In genomic region chr6:136792066-136792944, GRCh38 we compare ENCODE assay signal across 1 cellular context.
TF ChIP-seq lines count a peak whose summit lies in the region.

MAP3K5 (minus strand) TSS chr6:136792477; CDS start chr6:136792157, 320 bp downstream.

TF ChIP-seq in HepG2, 621 proteins besides CTCF, POLR2A, EP300 and RAD21 (continued from another document and continues in another):
- TF ChIP-seq HES4 (CRISPR knock-in tag; IDR thresholded peaks at IDR 0.05; ENCODE audit: borderline replicate concordance) = 0 out of 2 replicates have a peak, but pooled peaks have one; percentile 36
- TF ChIP-seq ZNF569 (CRISPR knock-in tag; IDR thresholded peaks at IDR 0.05; ENCODE audit: borderline replicate concordance) = no peak
- no peak for TF ChIP-seq RARA (CRISPR knock-in tag; IDR thresholded peaks at IDR 0.05)
- no peak for TF ChIP-seq THAP11 (CRISPR knock-in tag; IDR thresholded peaks at IDR 0.05)
- TF ChIP-seq RBM22 (optimal IDR thresholded peaks at IDR 0.05; ENCODE audit: low read length) = no peak
- no peak for TF ChIP-seq MED1 (CRISPR knock-in tag; IDR thresholded peaks at IDR 0.05)
- TF ChIP-seq ZBTB7B (CRISPR knock-in tag; IDR thresholded peaks at IDR 0.05) = peak; percentile 73
- peak; percentile 31; the same call in 1 of the 2 replicates for TF ChIP-seq PHF8 (CRISPR knock-in tag; IDR thresholded peaks at IDR 0.05)
- TF ChIP-seq NCOA5 (CRISPR knock-in tag; IDR thresholded peaks at IDR 0.05) = no peak
- no peak for TF ChIP-seq EHMT2 (IDR thresholded peaks at IDR 0.05; ENCODE audit: borderline replicate concordance, low read depth, low read length)
- TF ChIP-seq TEAD2 (CRISPR knock-in tag; IDR thresholded peaks at IDR 0.05) = no peak
- TF ChIP-seq LCORL (IDR thresholded peaks at IDR 0.05) = no peak
- TF ChIP-seq LCORL (CRISPR knock-in tag; IDR thresholded peaks at IDR 0.05) = no peak; the same call in 1 of the 2 replicates
- TF ChIP-seq ARNT2 (CRISPR knock-in tag; IDR thresholded peaks at IDR 0.05; ENCODE audit: low read depth) = no peak; the same call in 1 of the 2 replicates
- no peak for TF ChIP-seq ZNF558 (CRISPR knock-in tag; IDR thresholded peaks at IDR 0.05; ENCODE audit: borderline replicate concordance)
- TF ChIP-seq SPEN (CRISPR knock-in tag; IDR thresholded peaks at IDR 0.05; ENCODE audit: low read depth) = no peak
- no peak for TF ChIP-seq MXD1 (CRISPR knock-in tag; IDR thresholded peaks at IDR 0.05)
- TF ChIP-seq ZBTB44 (CRISPR knock-in tag; IDR thresholded peaks at IDR 0.05) = no peak
- no peak for TF ChIP-seq THAP8 (CRISPR knock-in tag; IDR thresholded peaks at IDR 0.05; ENCODE audit: borderline replicate concordance)
- TF ChIP-seq MZF1 (CRISPR knock-in tag; IDR thresholded peaks at IDR 0.05; ENCODE audit: borderline replicate concordance) = no peak
- no peak for TF ChIP-seq ZBTB3 (CRISPR knock-in tag; IDR thresholded peaks at IDR 0.05; ENCODE audit: borderline replicate concordance, low read depth)
- TF ChIP-seq ZNF879 (CRISPR knock-in tag; IDR thresholded peaks at IDR 0.05) = no peak
- TF ChIP-seq ETV5 (CRISPR knock-in tag; IDR thresholded peaks at IDR 0.05; ENCODE audit: borderline replicate concordance) = no peak
- TF ChIP-seq NFKBIZ (CRISPR knock-in tag; IDR thresholded peaks at IDR 0.05) = no peak
- TF ChIP-seq ZFYVE20 (CRISPR knock-in tag; IDR thresholded peaks at IDR 0.05; ENCODE audit: borderline replicate concordance, low read depth) = no peak
- 0 out of 2 replicates have a peak, but pooled peaks have one; percentile 26 for TF ChIP-seq DMAP1 (CRISPR knock-in tag; IDR thresholded peaks at IDR 0.05)
- TF ChIP-seq CBX5 (CRISPR knock-in tag; IDR thresholded peaks at IDR 0.05; ENCODE audit: borderline replicate concordance) = peak; percentile 9; the same call in 1 of the 2 replicates
- TF ChIP-seq, protein P1, sequence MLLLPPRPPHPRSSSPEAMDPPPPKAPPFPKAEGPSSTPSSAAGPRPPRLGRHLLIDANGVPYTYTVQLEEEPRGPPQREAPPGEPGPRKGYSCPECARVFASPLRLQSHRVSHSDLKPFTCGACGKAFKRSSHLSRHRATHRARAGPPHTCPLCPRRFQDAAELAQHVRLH (CRISPR knock-in tag; IDR thresholded peaks at IDR 0.05; ENCODE audit: borderline replicate concordance, low read depth) = 0 out of 2 replicates have a peak, but pooled peaks have one; percentile 33
- TF ChIP-seq ZNF276 (CRISPR knock-in tag; IDR thresholded peaks at IDR 0.05; ENCODE audit: low read depth) = no peak
- TF ChIP-seq, protein P2, sequence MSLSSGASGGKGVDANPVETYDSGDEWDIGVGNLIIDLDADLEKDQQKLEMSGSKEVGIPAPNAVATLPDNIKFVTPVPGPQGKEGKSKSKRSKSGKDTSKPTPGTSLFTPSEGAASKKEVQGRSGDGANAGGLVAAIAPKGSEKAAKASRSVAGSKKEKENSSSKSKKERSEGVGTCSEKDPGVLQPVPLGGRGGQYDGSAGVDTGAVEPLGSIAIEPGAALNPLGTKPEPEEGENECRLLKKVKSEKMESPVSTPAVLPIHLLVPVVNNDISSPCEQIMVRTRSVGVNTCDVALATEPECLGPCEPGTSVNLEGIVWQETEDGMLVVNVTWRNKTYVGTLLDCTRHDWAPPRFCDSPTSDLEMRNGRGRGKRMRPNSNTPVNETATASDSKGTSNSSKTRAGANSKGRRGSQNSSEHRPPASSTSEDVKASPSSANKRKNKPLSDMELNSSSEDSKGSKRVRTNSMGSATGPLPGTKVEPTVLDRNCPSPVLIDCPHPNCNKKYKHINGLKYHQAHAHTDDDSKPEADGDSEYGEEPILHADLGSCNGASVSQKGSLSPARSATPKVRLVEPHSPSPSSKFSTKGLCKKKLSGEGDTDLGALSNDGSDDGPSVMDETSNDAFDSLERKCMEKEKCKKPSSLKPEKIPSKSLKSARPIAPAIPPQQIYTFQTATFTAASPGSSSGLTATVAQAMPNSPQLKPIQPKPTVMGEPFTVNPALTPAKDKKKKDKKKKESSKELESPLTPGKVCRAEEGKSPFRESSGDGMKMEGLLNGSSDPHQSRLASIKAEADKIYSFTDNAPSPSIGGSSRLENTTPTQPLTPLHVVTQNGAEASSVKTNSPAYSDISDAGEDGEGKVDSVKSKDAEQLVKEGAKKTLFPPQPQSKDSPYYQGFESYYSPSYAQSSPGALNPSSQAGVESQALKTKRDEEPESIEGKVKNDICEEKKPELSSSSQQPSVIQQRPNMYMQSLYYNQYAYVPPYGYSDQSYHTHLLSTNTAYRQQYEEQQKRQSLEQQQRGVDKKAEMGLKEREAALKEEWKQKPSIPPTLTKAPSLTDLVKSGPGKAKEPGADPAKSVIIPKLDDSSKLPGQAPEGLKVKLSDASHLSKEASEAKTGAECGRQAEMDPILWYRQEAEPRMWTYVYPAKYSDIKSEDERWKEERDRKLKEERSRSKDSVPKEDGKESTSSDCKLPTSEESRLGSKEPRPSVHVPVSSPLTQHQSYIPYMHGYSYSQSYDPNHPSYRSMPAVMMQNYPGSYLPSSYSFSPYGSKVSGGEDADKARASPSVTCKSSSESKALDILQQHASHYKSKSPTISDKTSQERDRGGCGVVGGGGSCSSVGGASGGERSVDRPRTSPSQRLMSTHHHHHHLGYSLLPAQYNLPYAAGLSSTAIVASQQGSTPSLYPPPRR (CRISPR knock-in tag; IDR thresholded peaks at IDR 0.05; ENCODE audit: borderline replicate concordance) = no peak
- no peak for TF ChIP-seq NBN (conservative IDR thresholded peaks at IDR 0.05)
- no peak for TF ChIP-seq IRF9 (CRISPR knock-in tag; IDR thresholded peaks at IDR 0.05; ENCODE audit: borderline replicate concordance)
- TF ChIP-seq, protein P3, sequence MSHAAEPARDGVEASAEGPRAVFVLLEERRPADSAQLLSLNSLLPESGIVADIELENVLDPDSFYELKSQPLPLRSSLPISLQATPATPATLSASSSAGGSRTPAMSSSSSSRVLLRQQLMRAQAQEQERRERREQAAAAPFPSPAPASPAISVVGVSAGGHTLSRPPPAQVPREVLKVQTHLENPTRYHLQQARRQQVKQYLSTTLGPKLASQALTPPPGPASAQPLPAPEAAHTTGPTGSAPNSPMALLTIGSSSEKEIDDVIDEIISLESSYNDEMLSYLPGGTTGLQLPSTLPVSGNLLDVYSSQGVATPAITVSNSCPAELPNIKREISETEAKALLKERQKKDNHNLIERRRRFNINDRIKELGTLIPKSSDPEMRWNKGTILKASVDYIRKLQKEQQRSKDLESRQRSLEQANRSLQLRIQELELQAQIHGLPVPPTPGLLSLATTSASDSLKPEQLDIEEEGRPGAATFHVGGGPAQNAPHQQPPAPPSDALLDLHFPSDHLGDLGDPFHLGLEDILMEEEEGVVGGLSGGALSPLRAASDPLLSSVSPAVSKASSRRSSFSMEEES (CRISPR knock-in tag; IDR thresholded peaks at IDR 0.05) = no peak
- TF ChIP-seq ZFP90 (CRISPR knock-in tag; IDR thresholded peaks at IDR 0.05; ENCODE audit: borderline replicate concordance) = 0 out of 2 replicates have a peak, but pooled peaks have one; percentile 54
- TF ChIP-seq ZNF329 (CRISPR knock-in tag; IDR thresholded peaks at IDR 0.05; ENCODE audit: low read depth) = no peak
- no peak for TF ChIP-seq KDM4B (CRISPR knock-in tag; IDR thresholded peaks at IDR 0.05)
- no peak for TF ChIP-seq ZNF639 (CRISPR knock-in tag; conservative IDR thresholded peaks at IDR 0.05)
- no peak for TF ChIP-seq ZBTB42 (CRISPR knock-in tag; IDR thresholded peaks at IDR 0.05)
- no peak for TF ChIP-seq KLF16 (CRISPR knock-in tag; IDR thresholded peaks at IDR 0.05)
- TF ChIP-seq ZKSCAN5 (CRISPR knock-in tag; IDR thresholded peaks at IDR 0.05) = no peak
- TF ChIP-seq NR0B2 (CRISPR knock-in tag; IDR thresholded peaks at IDR 0.05) = no peak
- no peak for TF ChIP-seq ZNF660 (CRISPR knock-in tag; IDR thresholded peaks at IDR 0.05; ENCODE audit: borderline replicate concordance, low read depth)
- no peak for TF ChIP-seq XRCC5 (optimal IDR thresholded peaks at IDR 0.05; ENCODE audit: low read length)
- TF ChIP-seq RXRB (CRISPR knock-in tag; IDR thresholded peaks at IDR 0.05; ENCODE audit: borderline replicate concordance) = no peak
- no peak for TF ChIP-seq FOXK2 (IDR thresholded peaks at IDR 0.05)
- TF ChIP-seq ZSCAN29 (CRISPR knock-in tag; conservative IDR thresholded peaks at IDR 0.05) = no peak; the same call in 1 of the 2 replicates
- no peak for TF ChIP-seq SNRNP70 (IDR thresholded peaks at IDR 0.05; ENCODE audit: low read depth, low read length)
- TF ChIP-seq NONO (IDR thresholded peaks at IDR 0.05) = no peak
- no peak for TF ChIP-seq NONO (CRISPR knock-in tag; conservative IDR thresholded peaks at IDR 0.05)
- TF ChIP-seq ZNF567 (CRISPR knock-in tag; IDR thresholded peaks at IDR 0.05; ENCODE audit: borderline replicate concordance) = no peak
- TF ChIP-seq, protein P4, sequence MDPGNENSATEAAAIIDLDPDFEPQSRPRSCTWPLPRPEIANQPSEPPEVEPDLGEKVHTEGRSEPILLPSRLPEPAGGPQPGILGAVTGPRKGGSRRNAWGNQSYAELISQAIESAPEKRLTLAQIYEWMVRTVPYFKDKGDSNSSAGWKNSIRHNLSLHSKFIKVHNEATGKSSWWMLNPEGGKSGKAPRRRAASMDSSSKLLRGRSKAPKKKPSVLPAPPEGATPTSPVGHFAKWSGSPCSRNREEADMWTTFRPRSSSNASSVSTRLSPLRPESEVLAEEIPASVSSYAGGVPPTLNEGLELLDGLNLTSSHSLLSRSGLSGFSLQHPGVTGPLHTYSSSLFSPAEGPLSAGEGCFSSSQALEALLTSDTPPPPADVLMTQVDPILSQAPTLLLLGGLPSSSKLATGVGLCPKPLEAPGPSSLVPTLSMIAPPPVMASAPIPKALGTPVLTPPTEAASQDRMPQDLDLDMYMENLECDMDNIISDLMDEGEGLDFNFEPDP (CRISPR knock-in tag; conservative IDR thresholded peaks at IDR 0.05) = no peak
